10 cellular contexts compared by ENCODE assay signal in genomic region chr11:95697614-95698408, GRCh38.
A peak's percentile ranks its signal among the peaks of the same experiment; 100 is the strongest.
DNase-seq lines count a peak whose midpoint lies in the region; ATAC-seq and TF ChIP-seq lines count a peak whose summit lies in the region.
"Had no signal": no experiment of that assay in that cellular context is flagged by ENCODE, and none has a peak within 500 bp of the region (broad histone marks: within the 10 kb centered on the region; RNA-seq: fewer than 3 reads in every experiment).

No MANE protein-coding gene starts in this region.

- H3K9ac ChIP-seq in skeletal muscle tissue (ENCODE audit: low read depth in 1 of 3, low read length in 3 of 3) = no peak overlapping the region
- no peak overlapping the region for H3K9ac ChIP-seq in mammary epithelial cell (ENCODE audit: insufficient read depth, low read length)

- H3K4me2 ChIP-seq in mammary epithelial cell (ENCODE audit: insufficient read depth, low read depth, low read length) = no peak overlapping the region

- H3K36me3 ChIP-seq in skeletal muscle tissue (ENCODE audit: control insufficient read depth in 3 of 3, insufficient read depth in 3 of 3, low read length in 3 of 3) (no peaks in the 10 kb centered on the region), mammary epithelial cell (ENCODE audit: insufficient read depth, low read length) (no peaks in the 10 kb centered on the region)
- H3K36me3 ChIP-seq: thoracic aorta had no signal

- no peak for ATAC-seq in activated CD4-positive, alpha-beta T cell treated with anti-CD3 and anti-CD28 coated beads for 36 hours
- peak; percentile 35 for ATAC-seq in esophagus mucosa
- no peak for ATAC-seq in GM18511 (IDR thresholded peaks at IDR 0.05; ENCODE audit: unreplicated experiment)

- no peak for TF ChIP-seq CTCF in mammary epithelial cell (conservative IDR thresholded peaks at IDR 0.05 in 1 of 2, IDR thresholded peaks at IDR 0.05 in 1 of 2; ENCODE audit: extremely low read depth in 1 of 2, insufficient read depth in 1 of 2, low read depth in 1 of 2, low read length in 2 of 2)

- H3K27me3 Mint-ChIP-seq in activated CD4-positive, alpha-beta T cell treated with anti-CD3 and anti-CD28 coated beads for 36 hours = no peaks in the 10 kb centered on the region

- H3K27ac ChIP-seq in skeletal muscle tissue (ENCODE audit: low read depth, low read length) (peak overlapping the region; percentile 50), mammary epithelial cell (ENCODE audit: insufficient read depth, low read depth, low read length) (no peak overlapping the region)
- H3K27ac ChIP-seq: thoracic aorta had no signal

- H3K36me3 Mint-ChIP-seq in activated CD4-positive, alpha-beta T cell treated with anti-CD3 and anti-CD28 coated beads for 36 hours (ENCODE audit: low read depth) = peaks cover 19% of the 10 kb centered on the region

- H3K79me2 ChIP-seq in mammary epithelial cell (ENCODE audit: insufficient read depth, low read length) = no peaks in the 10 kb centered on the region

- peaks cover 4 to 14% (median 8%) of the 10 kb centered on the region in 3 donors for H3K4me1 ChIP-seq in skeletal muscle tissue (ENCODE audit: control insufficient read depth in 3 of 3, insufficient read depth in 3 of 3, low read length in 3 of 3)
- H3K4me1 ChIP-seq in mammary epithelial cell (ENCODE audit: insufficient read depth, low read length) = peaks cover 22% of the 10 kb centered on the region

- H3K4me3 ChIP-seq in skeletal muscle tissue (ENCODE audit: low read length in 3 of 3) (no peak overlapping the region), mammary epithelial cell (replicated peaks in 1 of 3; ENCODE audit: insufficient read depth in 1 of 3, low read depth in 2 of 3, low read length in 3 of 3) (no peak overlapping the region)
- H3K4me3 ChIP-seq: thoracic aorta had no signal

- H3K4me1 Mint-ChIP-seq in activated CD4-positive, alpha-beta T cell treated with anti-CD3 and anti-CD28 coated beads for 36 hours = peaks cover 60% of the 10 kb centered on the region

- no peak for DNase-seq in activated CD4-positive, alpha-beta T cell treated with anti-CD3 and anti-CD28 coated beads for 36 hours
- no peak for DNase-seq in activated CD4-positive, alpha-beta T cell treated with anti-CD3 and anti-CD28 coated beads, Interleukin-2, amount 50 U/mL, for 4 hours
- peak; percentile 73 for DNase-seq in KG1 (lab: John Stamatoyannopoulos, UW)
- no peak for DNase-seq in HUDEP-2 (lab: John Stamatoyannopoulos, UW; ENCODE audit: unreplicated experiment in 76 of 76)
- no peak for DNase-seq in mammary epithelial cell
- DNase-seq: activated T-cell treated with anti-CD3 and anti-CD28 coated beads, Interleukin-2, amount 50 U/mL, for 1 hour had no signal

- POLR2A ChIA-PET in activated CD4-positive, alpha-beta T cell treated with anti-CD3 and anti-CD28 coated beads for 36 hours (lab: Charles Lee) = no interaction called here

- in situ Hi-C loops in mammary epithelial cell (cut with MboI; ENCODE audit: low sequenced_read_pairs in 2 of 2) = no loop called here

- H3K9me3 ChIP-seq in skeletal muscle tissue (ENCODE audit: control insufficient read depth in 3 of 3, low read length in 3 of 3) = no peaks in the 10 kb centered on the region
- no peaks in the 10 kb centered on the region for H3K9me3 ChIP-seq in mammary epithelial cell (replicated peaks; ENCODE audit: insufficient read depth, low read length)
- H3K9me3 ChIP-seq: thoracic aorta had no signal

- 93% methylated on average over 10 of the region's 10 CpGs for WGBS in mammary epithelial cell (ENCODE audit: low coverage, missing lambda C conversion rate)

- H3K4me3 Mint-ChIP-seq in activated CD4-positive, alpha-beta T cell treated with anti-CD3 and anti-CD28 coated beads for 36 hours = no peak overlapping the region

- peak overlapping the region; percentile 95 for H3K27ac Mint-ChIP-seq in activated CD4-positive, alpha-beta T cell treated with anti-CD3 and anti-CD28 coated beads for 36 hours

- CTCF ChIA-PET in activated CD4-positive, alpha-beta T cell treated with anti-CD3 and anti-CD28 coated beads for 36 hours (lab: Charles Lee) = interaction anchor here (0.8 to 0.9 kb wide), 2 partner anchors 17 to 636 kb away, joined by 3 read pairs; no protein-coding TSS in a partner anchor
- CTCF ChIA-PET in mammary epithelial cell (lab: Charles Lee; ENCODE audit: low non-redundant PET) = no interaction called here

- H3K27me3 ChIP-seq in skeletal muscle tissue (ENCODE audit: control insufficient read depth in 3 of 3, insufficient read depth in 3 of 3, low read length in 3 of 3) = no peaks in the 10 kb centered on the region
- H3K27me3 ChIP-seq in mammary epithelial cell (ENCODE audit: insufficient read depth, low read length) = no peaks in the 10 kb centered on the region

- no peaks in the 10 kb centered on the region for H4K20me1 ChIP-seq in mammary epithelial cell (ENCODE audit: insufficient read depth, low read length)

- no TSS peak for BruUV-seq in mammary epithelial cell (replicated peaks; lab: Mats Ljungman, UMichigan)

- no peak overlapping the region for H2AFZ ChIP-seq in mammary epithelial cell (ENCODE audit: low read depth, low read length)

- intact Hi-C loops in activated CD4-positive, alpha-beta T cell treated with anti-CD3 and anti-CD28 coated beads for 36 hours (cut with DNase I, micrococcal nuclease) = loop anchor here in 1 of 2 experiments (2.0 kb wide), 1 partner anchor 15 kb away; no protein-coding TSS in a partner anchor
- intact Hi-C loops in mammary epithelial cell (cut with micrococcal nuclease) = no loop called here

- dilution Hi-C loops in mammary epithelial cell (cut with HindIII; ENCODE audit: low sequenced_read_pairs) = no loop called here

- H3K9me3 Mint-ChIP-seq in activated CD4-positive, alpha-beta T cell treated with anti-CD3 and anti-CD28 coated beads for 36 hours (ENCODE audit: low read depth) = peaks cover 9% of the 10 kb centered on the region
